ENCODE assay signal across 23 cellular contexts in genomic region chr9:80086822-80087345, GRCh38.
A peak's percentile ranks its signal among the peaks of the same experiment; 100 is the strongest.
DNase-seq lines count a peak whose midpoint lies in the region; ATAC-seq and TF ChIP-seq lines count a peak whose summit lies in the region.
"Had no signal": no experiment of that assay in that cellular context is flagged by ENCODE, and none has a peak within 500 bp of the region (broad histone marks: within the 10 kb centered on the region; RNA-seq: fewer than 3 reads in every experiment).

No MANE protein-coding gene starts in this region.

- H3K4me3 Mint-ChIP-seq in activated CD4-positive, alpha-beta T cell treated with anti-CD3 and anti-CD28 coated beads for 36 hours: no peak overlapping the region
- H3K4me3 Mint-ChIP-seq in activated naive CD8-positive, alpha-beta T cell treated with anti-CD3 and anti-CD28 coated beads for 36 hours: no peak overlapping the region
- H3K4me3 Mint-ChIP-seq: CD14-positive monocyte, HFFc6 had no signal

- peaks cover 30% of the 10 kb centered on the region for H3K4me1 Mint-ChIP-seq in activated CD4-positive, alpha-beta T cell treated with anti-CD3 and anti-CD28 coated beads for 36 hours
- H3K4me1 Mint-ChIP-seq in activated naive CD8-positive, alpha-beta T cell treated with anti-CD3 and anti-CD28 coated beads for 36 hours: peaks cover 27% of the 10 kb centered on the region
- H3K4me1 Mint-ChIP-seq: CD14-positive monocyte had no signal

- ATAC-seq in activated CD4-positive, alpha-beta T cell treated with anti-CD3 and anti-CD28 coated beads for 36 hours: peak; percentile 52
- peak; percentile 64 for ATAC-seq in stimulated activated naive CD8-positive, alpha-beta T cell treated with anti-CD3 and anti-CD28 coated beads, Interleukin-15, Interleukin-2, amounts not matched to agents 100 U/mL and 50 U/mL, for 24 hours
- ATAC-seq in HG03439 (IDR thresholded peaks at IDR 0.05; ENCODE audit: unreplicated experiment) (no peak), GM21423 (IDR thresholded peaks at IDR 0.05; ENCODE audit: unreplicated experiment) (no peak)
- ATAC-seq: Panc1 had no signal

- H3K36me3 Mint-ChIP-seq in activated CD4-positive, alpha-beta T cell treated with anti-CD3 and anti-CD28 coated beads for 36 hours (ENCODE audit: low read depth): no peaks in the 10 kb centered on the region
- H3K36me3 Mint-ChIP-seq in activated naive CD8-positive, alpha-beta T cell treated with anti-CD3 and anti-CD28 coated beads for 36 hours: no peaks in the 10 kb centered on the region
- H3K36me3 Mint-ChIP-seq: CD14-positive monocyte had no signal

- no peak for DNase-seq in activated CD4-positive, alpha-beta T cell treated with anti-CD3 and anti-CD28 coated beads for 36 hours
- no peak for DNase-seq in activated CD4-positive, alpha-beta T cell treated with anti-CD3 and anti-CD28 coated beads for 48 hours
- no peak for DNase-seq in activated naive CD8-positive, alpha-beta T cell treated with anti-CD3 and anti-CD28 coated beads for 36 hours
- peak; percentile 12 for DNase-seq in stimulated activated naive CD8-positive, alpha-beta T cell treated with anti-CD3 and anti-CD28 coated beads, Interleukin-15, Interleukin-2, amounts not matched to agents 100 U/mL and 50 U/mL, for 24 hours
- no peak for DNase-seq in SW 1271 (lab: John Stamatoyannopoulos, UW)
- DNase-seq: ACHN, DMS53, EL, HFFc6, IMR-90, NCI-H1105 treated with DMSO at 0.1 percent for 48 hours, NCI-H2029 treated with DMSO at 0.1 percent for 48 hours, NCI-H226, NCI-H524, NCI-H82, SIG-M5, SK-N-SH had no signal

- no peaks in the 10 kb centered on the region for H3K9me3 ChIP-seq in HEK293 (ENCODE audit: control insufficient read depth, insufficient read depth, low read depth, low read length)
- H3K9me3 ChIP-seq: SK-N-SH had no signal

- CTCF ChIA-PET in activated CD4-positive, alpha-beta T cell treated with anti-CD3 and anti-CD28 coated beads for 36 hours (lab: Charles Lee): no interaction called here
- CTCF ChIA-PET in HEK293 (lab: Yijun Ruan, JAX): no interaction called here

- no peak for TF ChIP-seq CTCF in HEK293 (tag by site-specific recombination; IDR thresholded peaks at IDR 0.05)

- H3K4me1 ChIP-seq in HEK293 (ENCODE audit: control insufficient read depth, insufficient read depth, low read length): no peaks in the 10 kb centered on the region

- POLR2A ChIA-PET in activated CD4-positive, alpha-beta T cell treated with anti-CD3 and anti-CD28 coated beads for 36 hours (lab: Charles Lee): interaction anchor here (0.6 kb wide), 1 partner anchor 10 kb away, joined by 3 read pairs; no protein-coding TSS in a partner anchor
- POLR2A ChIA-PET in HEK293 (lab: Yijun Ruan, JAX): no interaction called here

- intact Hi-C loops in activated CD4-positive, alpha-beta T cell treated with anti-CD3 and anti-CD28 coated beads for 36 hours (cut with DNase I, micrococcal nuclease): no loop called here

- H3K27me3 Mint-ChIP-seq in activated CD4-positive, alpha-beta T cell treated with anti-CD3 and anti-CD28 coated beads for 36 hours: peaks cover 2% of the 10 kb centered on the region
- peaks cover 3% of the 10 kb centered on the region for H3K27me3 Mint-ChIP-seq in activated naive CD8-positive, alpha-beta T cell treated with anti-CD3 and anti-CD28 coated beads for 36 hours

- no peak overlapping the region for H3K4me3 ChIP-seq in HEK293 (ENCODE audit: low read depth, low read length)

- H3K27ac Mint-ChIP-seq in activated CD4-positive, alpha-beta T cell treated with anti-CD3 and anti-CD28 coated beads for 36 hours: peak overlapping the region; percentile 80
- H3K27ac Mint-ChIP-seq in activated naive CD8-positive, alpha-beta T cell treated with anti-CD3 and anti-CD28 coated beads for 36 hours: peak overlapping the region; percentile 87
- H3K27ac Mint-ChIP-seq: CD14-positive monocyte, HFFc6 had no signal

- no peak overlapping the region for H3K27ac ChIP-seq in HEK293 (ENCODE audit: extremely low read depth, low read depth, low read length)
- H3K27ac ChIP-seq: 22Rv1 had no signal

- H3K36me3 ChIP-seq in HEK293 (ENCODE audit: control insufficient read depth in 2 of 2, insufficient read depth in 1 of 2, low read length in 2 of 2): no peaks in the 10 kb centered on the region

- H3K9me3 Mint-ChIP-seq in activated CD4-positive, alpha-beta T cell treated with anti-CD3 and anti-CD28 coated beads for 36 hours (ENCODE audit: low read depth): no peaks in the 10 kb centered on the region
- H3K9me3 Mint-ChIP-seq in activated naive CD8-positive, alpha-beta T cell treated with anti-CD3 and anti-CD28 coated beads for 36 hours: no peaks in the 10 kb centered on the region
- H3K9me3 Mint-ChIP-seq: HFFc6 had no signal

TF ChIP-seq in HEK293, 187 proteins besides CTCF, POLR2A, EP300 and RAD21:
- TF ChIP-seq ZNF830 (tag by site-specific recombination; IDR thresholded peaks at IDR 0.05; ENCODE audit: low read depth): no peak
- peak; percentile 38; the same call in 1 of the 2 replicates for TF ChIP-seq ZFHX2 (tag by site-specific recombination; conservative IDR thresholded peaks at IDR 0.05)
- TF ChIP-seq EGR2 (tag by site-specific recombination; IDR thresholded peaks at IDR 0.05; ENCODE audit: low read depth): peak; percentile 51; the same call in 1 of the 2 replicates

Comparison
In these comparisons a context has a peak if more than half of its experiments do, and no peak if none do; other contexts are left out.
1. ATAC-seq: peak in activated CD4-positive, alpha-beta T cell treated with anti-CD3 and anti-CD28 coated beads for 36 hours (single experiment) and stimulated activated naive CD8-positive, alpha-beta T cell treated with anti-CD3 and anti-CD28 coated beads, Interleukin-15, Interleukin-2, amounts not matched to agents 100 U/mL and 50 U/mL, for 24 hours (single experiment); none in HG03439 (single experiment) and GM21423 (single experiment).